Comparison of ENCODE assay signal across 17 cellular contexts in the genomic region with DNA sequence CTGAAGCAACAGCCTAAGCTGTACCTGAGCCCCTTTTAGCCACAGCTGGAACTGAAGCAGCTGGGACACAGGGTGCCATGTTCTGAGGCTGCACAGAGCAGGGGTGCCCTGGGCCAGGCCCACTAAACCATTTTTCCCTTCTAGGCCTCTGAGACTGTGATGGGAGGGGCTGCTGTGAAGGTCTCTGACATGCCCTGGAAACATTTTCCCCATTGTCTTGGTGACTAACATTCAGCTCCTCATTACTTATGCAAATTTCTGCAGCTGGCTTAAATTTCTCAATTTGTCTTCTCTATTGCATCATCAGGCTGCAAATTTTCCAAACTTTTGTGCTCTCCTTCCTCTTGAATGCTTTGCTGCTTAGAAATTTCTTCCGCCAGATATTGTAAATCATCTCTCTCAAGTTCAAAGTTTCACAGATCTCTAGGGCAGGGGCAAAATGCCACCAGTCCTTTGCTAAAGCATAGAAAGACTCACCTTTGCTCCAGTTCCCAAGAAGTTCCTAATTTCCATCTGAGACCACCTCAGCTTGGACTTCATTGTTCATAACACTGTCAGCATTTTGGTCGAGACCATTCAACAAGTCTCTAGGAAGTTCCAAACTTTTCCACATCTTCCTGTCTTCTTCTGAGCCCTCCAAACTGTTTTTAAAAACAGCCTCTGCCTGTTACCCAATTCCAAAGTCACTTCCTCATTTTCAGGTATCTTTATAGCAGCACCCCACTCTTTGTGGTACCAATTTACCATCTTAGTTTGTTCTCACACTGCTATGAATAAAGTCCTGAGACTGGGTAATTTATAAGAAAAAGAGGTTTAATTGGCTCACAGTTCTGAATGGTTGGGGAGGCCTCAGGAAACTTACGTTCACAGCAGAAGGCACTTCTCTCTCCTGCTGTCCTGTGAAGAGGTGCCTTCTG. TPM values are rescaled to one million over a fixed set of nuclear protein-coding genes. Genes with fewer than 3 reads are reported as not detected.
A peak's percentile ranks its signal among the peaks of the same experiment; 100 is the strongest.
DNase-seq lines count a peak whose midpoint lies in the region; ATAC-seq and TF ChIP-seq lines count a peak whose summit lies in the region.
"Had no signal": no experiment of that assay in that cellular context is flagged by ENCODE, and none has a peak within 500 bp of the region (broad histone marks: within the 10 kb centered on the region; RNA-seq: fewer than 3 reads in every experiment).

No MANE protein-coding gene starts in this region.

- in situ Hi-C loops in KBM-7 (cut with MboI; ENCODE audit: low pct_unique_long_range_greater_than_20kb, low sequenced_read_pairs): no loop called here

- intact Hi-C loops in breast epithelium (cut with DNase I; ENCODE audit: low total_unique reads): no loop called here
- intact Hi-C loops in CD4-positive, alpha-beta T cell (cut with DNase I, micrococcal nuclease): no loop called here

- H3K4me1 Mint-ChIP-seq in memory B cell: peaks cover 4% of the 10 kb centered on the region
- H3K4me1 Mint-ChIP-seq in neural progenitor cell: peaks cover 22% of the 10 kb centered on the region
- no peaks in the 10 kb centered on the region for H3K4me1 Mint-ChIP-seq in stimulated activated effector memory CD8-positive, alpha-beta T cell treated with anti-CD3 and anti-CD28 coated beads, Interleukin-12 subunit alpha, Interleukin-12 subunit beta, amount 100 ng/mL, for 72 hours
- H3K4me1 Mint-ChIP-seq in CD4-positive, alpha-beta T cell (ENCODE audit: low read depth): no peaks in the 10 kb centered on the region
- H3K4me1 Mint-ChIP-seq: T-cell had no signal

- H3K27ac ChIP-seq in breast epithelium (peak overlapping the region; percentile 25 to 80), neural progenitor cell (no peak overlapping the region)
- no peak overlapping the region for H3K27ac ChIP-seq in CD4-positive, alpha-beta T cell (ENCODE audit: low read depth, low read length)
- H3K27ac ChIP-seq: parathyroid adenoma, tibial artery had no signal

- H3K27me3 ChIP-seq in breast epithelium (no peaks in the 10 kb centered on the region), neural progenitor cell (no peaks in the 10 kb centered on the region)
- peaks cover 8% of the 10 kb centered on the region for H3K27me3 ChIP-seq in CD4-positive, alpha-beta T cell (ENCODE audit: control insufficient read depth, insufficient read depth, low read length)
- H3K27me3 ChIP-seq: tibial artery had no signal

- no peaks in the 10 kb centered on the region for H3K9me3 ChIP-seq in breast epithelium
- no peaks in the 10 kb centered on the region for H3K9me3 ChIP-seq in neural progenitor cell (ENCODE audit: low read depth)
- H3K9me3 ChIP-seq in CD4-positive, alpha-beta T cell (ENCODE audit: control insufficient read depth, low read length): no peaks in the 10 kb centered on the region
- H3K9me3 ChIP-seq: tibial artery had no signal

- peaks cover 6% of the 10 kb centered on the region for H3K27me3 Mint-ChIP-seq in memory B cell
- peaks cover 2% of the 10 kb centered on the region for H3K27me3 Mint-ChIP-seq in neural progenitor cell (ENCODE audit: insufficient read depth, low read depth)
- peaks cover 24% of the 10 kb centered on the region for H3K27me3 Mint-ChIP-seq in CD4-positive, alpha-beta T cell

- H3K9me3 Mint-ChIP-seq in memory B cell: peaks cover 6% of the 10 kb centered on the region
- H3K9me3 Mint-ChIP-seq in neural progenitor cell: no peaks in the 10 kb centered on the region
- no peaks in the 10 kb centered on the region for H3K9me3 Mint-ChIP-seq in stimulated activated effector memory CD8-positive, alpha-beta T cell treated with anti-CD3 and anti-CD28 coated beads, Interleukin-12 subunit alpha, Interleukin-12 subunit beta, amount 100 ng/mL, for 72 hours
- no peaks in the 10 kb centered on the region for H3K9me3 Mint-ChIP-seq in CD4-positive, alpha-beta T cell
- H3K9me3 Mint-ChIP-seq: T-cell had no signal

- DNase-seq in AML-193 (lab: John Stamatoyannopoulos, UW) (peak; percentile 17 to 28), KBM-7 (peak; percentile 18), breast epithelium (ENCODE audit: low spot score in 2 of 2) (no peak), memory B cell (ENCODE audit: low spot score in 2 of 2) (no peak), neural progenitor cell (ENCODE audit: low spot score) (no peak), occipital lobe (lab: John Stamatoyannopoulos, UW) (no peak)
- no peak for DNase-seq in stimulated activated effector memory CD8-positive, alpha-beta T cell treated with anti-CD3 and anti-CD28 coated beads, Interleukin-12 subunit alpha, Interleukin-12 subunit beta, amount 100 ng/mL, for 72 hours (ENCODE audit: low spot score in 2 of 2)
- no peak for DNase-seq in CD4-positive, alpha-beta T cell
- DNase-seq: activated CD4-positive, alpha-beta T cell treated with anti-CD3 and anti-CD28 coated beads for 1 hour; activated T-cell treated with anti-CD3 and anti-CD28 coated beads for 4 hours; cortex of kidney; NCI-H1105; T-cell; tibial artery had no signal

- H3K36me3 Mint-ChIP-seq in memory B cell (peaks cover 3% of the 10 kb centered on the region), neural progenitor cell (no peaks in the 10 kb centered on the region)
- H3K36me3 Mint-ChIP-seq in stimulated activated effector memory CD8-positive, alpha-beta T cell treated with anti-CD3 and anti-CD28 coated beads, Interleukin-12 subunit alpha, Interleukin-12 subunit beta, amount 100 ng/mL, for 72 hours: no peaks in the 10 kb centered on the region
- H3K36me3 Mint-ChIP-seq in CD4-positive, alpha-beta T cell (ENCODE audit: low read depth): no peaks in the 10 kb centered on the region
- H3K36me3 Mint-ChIP-seq: T-cell had no signal

- POLR2A ChIA-PET in CD4-positive, alpha-beta T cell (lab: Charles Lee): no interaction called here

- H3K36me3 ChIP-seq in breast epithelium (no peaks in the 10 kb centered on the region), neural progenitor cell (no peaks in the 10 kb centered on the region)
- H3K36me3 ChIP-seq: tibial artery had no signal

- no peak for ATAC-seq in memory B cell (ENCODE audit: low read depth)
- ATAC-seq in stimulated activated effector memory CD8-positive, alpha-beta T cell treated with anti-CD3 and anti-CD28 coated beads, Interleukin-12 subunit alpha, Interleukin-12 subunit beta, amount 100 ng/mL, for 72 hours: no peak
- ATAC-seq in CD4-positive, alpha-beta T cell (ENCODE audit: poor library complexity): no peak
- ATAC-seq: T-cell had no signal

- no peak overlapping the region for H3K4me3 Mint-ChIP-seq in memory B cell
- H3K4me3 Mint-ChIP-seq in neural progenitor cell: no peak overlapping the region
- no peak overlapping the region for H3K4me3 Mint-ChIP-seq in stimulated activated effector memory CD8-positive, alpha-beta T cell treated with anti-CD3 and anti-CD28 coated beads, Interleukin-12 subunit alpha, Interleukin-12 subunit beta, amount 100 ng/mL, for 72 hours
- H3K4me3 Mint-ChIP-seq in CD4-positive, alpha-beta T cell: no peak overlapping the region
- H3K4me3 Mint-ChIP-seq: T-cell had no signal

- H3K27ac Mint-ChIP-seq in memory B cell: peak overlapping the region; percentile 65
- no peak overlapping the region for H3K27ac Mint-ChIP-seq in neural progenitor cell
- H3K27ac Mint-ChIP-seq in stimulated activated effector memory CD8-positive, alpha-beta T cell treated with anti-CD3 and anti-CD28 coated beads, Interleukin-12 subunit alpha, Interleukin-12 subunit beta, amount 100 ng/mL, for 72 hours: no peak overlapping the region
- H3K27ac Mint-ChIP-seq in CD4-positive, alpha-beta T cell: no peak overlapping the region
- H3K27ac Mint-ChIP-seq: T-cell had no signal

- H3F3A ChIP-seq in neural progenitor cell (ENCODE audit: low read depth): no peaks in the 10 kb centered on the region

- H3K4me1 ChIP-seq in breast epithelium (no peaks in the 10 kb centered on the region), neural progenitor cell (peaks cover 8% of the 10 kb centered on the region)
- H3K4me1 ChIP-seq: parathyroid adenoma, tibial artery had no signal

- H3K4me2 ChIP-seq in neural progenitor cell: no peak overlapping the region

- no peaks in the 10 kb centered on the region for H4K20me1 ChIP-seq in neural progenitor cell (ENCODE audit: low read depth)

- CTCF ChIA-PET in CD4-positive, alpha-beta T cell (lab: Charles Lee): no interaction called here

- no peaks in the 10 kb centered on the region for H3K79me2 ChIP-seq in neural progenitor cell (ENCODE audit: low read depth)
- H3K79me2 ChIP-seq: parathyroid adenoma had no signal

- no peak overlapping the region for H3K4me3 ChIP-seq in breast epithelium
- H3K4me3 ChIP-seq in neural progenitor cell: no peak overlapping the region
- H3K4me3 ChIP-seq: tibial artery had no signal

- no peak for TF ChIP-seq POLR2A in breast epithelium (IDR thresholded peaks at IDR 0.05)

- H3K9ac ChIP-seq in neural progenitor cell: no peak overlapping the region
- H3K9ac ChIP-seq: parathyroid adenoma had no signal

- TF ChIP-seq CTCF in breast epithelium (IDR thresholded peaks at IDR 0.05) (no peak), neural progenitor cell (IDR thresholded peaks at IDR 0.05) (no peak)
- no peak for TF ChIP-seq CTCF in CD4-positive, alpha-beta T cell (IDR thresholded peaks at IDR 0.05)

- H2AFZ ChIP-seq in neural progenitor cell (replicated peaks): no peak overlapping the region
- H2AFZ ChIP-seq: parathyroid adenoma had no signal

RNA-seq across cellular contexts. Expression of a gene that starts 49.8 kb away (rescaled TPM):
- total RNA-seq in breast epithelium: 10 to 100 TPM in 2 of 3 donors, 1 to 10 TPM in 1; 6.7 to 27.2 (median 20.3) TPM
- 0.59 and 1.2 TPM in 2 replicates for total RNA-seq in neural progenitor cell (ENCODE audit: low replicate concordance)
- not detected for total RNA-seq in CD4-positive, alpha-beta T cell
- total RNA-seq in occipital lobe: 3.3 TPM
- total RNA-seq: HT-29, mononuclear cell had no signal

Comparison
In these comparisons a context has a peak if more than half of its experiments do, and no peak if none do; other contexts are left out.
1. DNase-seq: peak in AML-193 (2 of 2) and KBM-7 (single experiment); none in breast epithelium (0 of 2), memory B cell (0 of 2), neural progenitor cell (single experiment), stimulated activated effector memory CD8-positive, alpha-beta T cell treated with anti-CD3 and anti-CD28 coated beads, Interleukin-12 subunit alpha, Interleukin-12 subunit beta, amount 100 ng/mL, for 72 hours (0 of 2), CD4-positive, alpha-beta T cell (0 of 10) and occipital lobe (single experiment).
2. H3K27ac ChIP-seq: peak in breast epithelium (2 of 2); none in neural progenitor cell (single experiment) and CD4-positive, alpha-beta T cell (single experiment).